9 cellular contexts compared by ENCODE assay signal in genomic region chr5:179668404-179668803, GRCh38. TPM values are rescaled to one million over a fixed set of nuclear protein-coding genes. Genes with fewer than 3 reads are reported as not detected.
DNase-seq lines count a peak whose midpoint lies in the region; ATAC-seq, FAIRE-seq and TF ChIP-seq lines count a peak whose summit lies in the region.
"Had no signal": no experiment of that assay in that cellular context is flagged by ENCODE, and none has a peak within 500 bp of the region (broad histone marks: within the 10 kb centered on the region; RNA-seq: fewer than 3 reads in every experiment).

No MANE protein-coding gene starts in this region.

- no peaks in the 10 kb centered on the region for H3K79me2 ChIP-seq in HepG2 (ENCODE audit: insufficient read depth, low read length)

- no peaks in the 10 kb centered on the region for H3K36me3 Mint-ChIP-seq in HFFc6 (ENCODE audit: low read depth)
- no peaks in the 10 kb centered on the region for H3K36me3 Mint-ChIP-seq in central memory CD8-positive, alpha-beta T cell (ENCODE audit: insufficient read depth)

- TF ChIP-seq CTCF in HFFc6 (IDR thresholded peaks at IDR 0.05) (peak; percentile 89), HepG2 (CRISPR knock-in tag; IDR thresholded peaks at IDR 0.05) (peak; percentile 89), transverse colon (IDR thresholded peaks at IDR 0.05) (peak; percentile 31 to 41 (median 33))

- no peak overlapping the region for H3K4me3 ChIP-seq in HepG2 (replicated peaks in 1 of 3; ENCODE audit: insufficient read depth in 1 of 3, low read depth in 2 of 3, low read length in 3 of 3)
- H3K4me3 ChIP-seq in transverse colon: no peak overlapping the region

- no peak overlapping the region for H3K9ac ChIP-seq in HepG2 (ENCODE audit: insufficient read depth, low read depth, low read length)

- no peak overlapping the region for H3K27ac Mint-ChIP-seq in HFFc6
- no peak overlapping the region for H3K27ac Mint-ChIP-seq in central memory CD8-positive, alpha-beta T cell (ENCODE audit: low read depth)

- H3K9me3 Mint-ChIP-seq in HFFc6: no peaks in the 10 kb centered on the region
- no peaks in the 10 kb centered on the region for H3K9me3 Mint-ChIP-seq in central memory CD8-positive, alpha-beta T cell

- TF ChIP-seq RAD21 in HepG2 (CRISPR knock-in tag; IDR thresholded peaks at IDR 0.05): peak; percentile 77

- no peaks in the 10 kb centered on the region for H3K4me1 Mint-ChIP-seq in HFFc6 (ENCODE audit: low read depth)
- H3K4me1 Mint-ChIP-seq in central memory CD8-positive, alpha-beta T cell: no peaks in the 10 kb centered on the region

- intact Hi-C loops in HepG2 (cut with micrococcal nuclease; ENCODE audit: unreplicated experiment) (no loop called here), transverse colon (cut with DNase I; ENCODE audit: low total_unique reads) (no loop called here)

- 0 out of 5 replicates have a peak, but pooled peaks cover 0 to 5% of the 10 kb centered on the region in 2 experiments for H3K36me3 ChIP-seq in HepG2 (replicated peaks in 1 of 2; ENCODE audit: control insufficient read depth in 1 of 2, insufficient read depth in 2 of 2, low read length in 2 of 2)
- H3K36me3 ChIP-seq in transverse colon: peaks cover 0 to 5% (median 0%) of the 10 kb centered on the region in 4 donors

- POLR2A ChIA-PET in HepG2 (lab: Yijun Ruan, JAX): interaction anchor here (0.8 to 1.1 kb wide), 3 partner anchors 9 to 45 kb away, joined by 5 to 6 read pairs (median 5); partner anchors contain the start of genes CBY3 and HNRNPH1

- H3K27me3 Mint-ChIP-seq in HFFc6 (ENCODE audit: insufficient read depth): no peaks in the 10 kb centered on the region; the same call in 1 of the 2 replicates
- no peaks in the 10 kb centered on the region for H3K27me3 Mint-ChIP-seq in central memory CD8-positive, alpha-beta T cell

- H3K27ac ChIP-seq in HepG2 (ENCODE audit: extremely low read length, insufficient read depth, low read length): no peak overlapping the region
- no peak overlapping the region for H3K27ac ChIP-seq in transverse colon

- WGBS in HepG2 (ENCODE audit: low lambda C conversion rate): 65% methylated on average over 7 of the region's 7 CpGs
- WGBS in transverse colon (ENCODE audit: low coverage in 1 of 2), 2 donors: 59 to 72% methylated on average over 5 to 7 of the region's 7 CpGs

- no peaks in the 10 kb centered on the region for H4K20me1 ChIP-seq in HepG2 (ENCODE audit: insufficient read depth, low read length)

- H3K4me2 ChIP-seq in HepG2 (ENCODE audit: low read depth, low read length): no peak overlapping the region

- BruUV-seq in HepG2 (replicated peaks; lab: Mats Ljungman, UMichigan): no TSS peak

- CTCF ChIA-PET in HepG2 (lab: Yijun Ruan, JAX; ENCODE audit: low intra/inter-chr PET ratio, low total read pairs): interaction anchor here (0.7 to 1.2 kb wide), 4 partner anchors 10 to 128 kb away, joined by 3 to 4 read pairs (median 3); no protein-coding TSS in a partner anchor

- no peaks in the 10 kb centered on the region; a peak in 1 of 5 replicates for H3K27me3 ChIP-seq in HepG2 (ENCODE audit: control insufficient read depth in 1 of 2, insufficient read depth in 2 of 2, low read length in 2 of 2)
- no peaks in the 10 kb centered on the region for H3K27me3 ChIP-seq in transverse colon

- no peak for TF ChIP-seq POLR2A in HepG2 (IDR thresholded peaks at IDR 0.05; ENCODE audit: insufficient read depth in 1 of 2, low read depth in 2 of 2, low read length in 2 of 2)
- no peak for TF ChIP-seq POLR2A in transverse colon (IDR thresholded peaks at IDR 0.05)

- H3K4me1 ChIP-seq in HepG2 (ENCODE audit: insufficient read depth, low read length) (no peaks in the 10 kb centered on the region), transverse colon (no peaks in the 10 kb centered on the region)

- no peak for TF ChIP-seq EP300 in HepG2 (IDR thresholded peaks at IDR 0.05; ENCODE audit: low read depth in 2 of 2, low read length in 2 of 2)
- TF ChIP-seq EP300 in HepG2 (CRISPR knock-in tag; IDR thresholded peaks at IDR 0.05; ENCODE audit: borderline replicate concordance): no peak
- TF ChIP-seq EP300 in transverse colon (IDR thresholded peaks at IDR 0.05; ENCODE audit: low read depth): no peak

- ATAC-seq in SK-N-SH treated with all-trans-retinoic acid at 6 μM for 48 hours: peak; percentile 76
- peak; percentile 36 for ATAC-seq in central memory CD8-positive, alpha-beta T cell (replicated peaks; ENCODE audit: extremely low read depth, poor library complexity, severe bottlenecking)
- peak; percentile 90 for ATAC-seq in HepG2
- no peak for ATAC-seq in HG03342 (IDR thresholded peaks at IDR 0.05; ENCODE audit: unreplicated experiment)

- peak; percentile 61 for FAIRE-seq in HepG2 (lab: Jason Lieb, UNC)

- DNase-seq in Daoy (ENCODE audit: low read depth) (peak; percentile 69), HFFc6 (peak; percentile 44), HepG2 (ENCODE audit: low spot score) (peak; percentile 62), transverse colon (peak; percentile 19), D341Med (ENCODE audit: low spot score) (no peak)
- DNase-seq in central memory CD8-positive, alpha-beta T cell (ENCODE audit: low spot score in 2 of 2): peak; percentile 16 to 30

- H3K4me3 Mint-ChIP-seq in HFFc6: no peak overlapping the region
- no peak overlapping the region for H3K4me3 Mint-ChIP-seq in central memory CD8-positive, alpha-beta T cell

- H3K9me3 ChIP-seq in HepG2 (ENCODE audit: low read length): no peaks in the 10 kb centered on the region
- no peaks in the 10 kb centered on the region for H3K9me3 ChIP-seq in transverse colon

- H2AFZ ChIP-seq in HepG2 (ENCODE audit: low read length): no peak overlapping the region

- in situ Hi-C loops in HepG2 (cut with HindIII; ENCODE audit: extremely low pct_ligation_motif_present, low pct_unique_long_range_greater_than_20kb) (no loop called here), transverse colon (cut with MboI; ENCODE audit: low pct_ligation_motif_present in 1 of 4, low pct_unique_long_range_greater_than_20kb in 1 of 4, low sequenced_read_pairs in 3 of 4) (no loop called here)

RNA-seq across cellular contexts. Expression of gene CBY3, which starts 12.4 kb away (rescaled TPM):
- total RNA-seq in Daoy (2014; rRNA removed; shearing (Covaris generic)): not detected in 2 replicates
- not detected for total RNA-seq in HFFc6 (2021; fragmentation: NEBNext Ultra II Directional; extraction: Animal tissue kit (Norgen Biotek cat#: 25700))
- total RNA-seq in HepG2 (2016; rRNA removed; fragmentation: Illumina TruSeq; extraction: Trizol) (not detected in 2 replicates), transverse colon (not detected)
- not detected in 2 replicates for total RNA-seq in HepG2 (2016; cell fraction: cytosol; rRNA removed; fragmentation: Illumina TruSeq; extraction: Trizol; ENCODE audit: low read depth)
- total RNA-seq in HepG2 (2016; cell fraction: insoluble cytoplasmic fraction; rRNA removed; fragmentation: Illumina TruSeq; extraction: Trizol): not detected in 2 replicates
- not detected in 2 replicates for total RNA-seq in HepG2 (2016; cell fraction: membrane; rRNA removed; fragmentation: Illumina TruSeq; extraction: Trizol)
- total RNA-seq in HepG2 (2016; cell fraction: nucleus; rRNA removed; fragmentation: Illumina TruSeq; extraction: Trizol): not detected in 2 replicates
- polyA plus RNA-seq in HepG2 (2011; rRNA removed): not detected in 2 replicates
- not detected in 2 replicates for polyA plus RNA-seq in HepG2 (2011; cell fraction: cytosol; rRNA removed)
- polyA plus RNA-seq in HepG2 (2011; cell fraction: nucleus; rRNA removed): not detected in 2 replicates
- polyA plus RNA-seq in HepG2 (2012): not detected in 2 replicates
- polyA plus RNA-seq in HepG2 (2016; cell fraction: cytosol; fragmentation: Illumina TruSeq; extraction: Trizol; ENCODE audit: low read depth): not detected in 2 replicates
- polyA plus RNA-seq in HepG2 (2016; cell fraction: insoluble cytoplasmic fraction; fragmentation: Illumina TruSeq; extraction: Trizol; ENCODE audit: low read depth): not detected in 2 replicates
- polyA plus RNA-seq in HepG2 (2016; cell fraction: membrane; fragmentation: Illumina TruSeq; extraction: Trizol; ENCODE audit: low read depth): not detected in 2 replicates
- polyA plus RNA-seq in HepG2 (2016; cell fraction: nucleus; fragmentation: Illumina TruSeq; extraction: Trizol; ENCODE audit: insufficient read depth, low read depth): not detected in 2 replicates
- polyA minus RNA-seq in HepG2 (2011; rRNA and poly(A)+ RNA removed; ENCODE audit: low replicate concordance): not detected in 2 replicates
- polyA minus RNA-seq in HepG2 (2011; cell fraction: cytosol; rRNA and poly(A)+ RNA removed): not detected in 2 replicates
- polyA minus RNA-seq in HepG2 (2011; cell fraction: nucleus; rRNA and poly(A)+ RNA removed): not detected in 2 replicates
- total RNA-seq: T-helper 1 cell treated with Interleukin-12 subunit alpha and Interleukin-12 subunit beta and Interleukin-4 antibody, amounts not matched to agents 30 ng/mL and 1 ng/mL, for 36 hours had no signal

RNA-seq across cellular contexts. Expression of gene CANX, which starts 30.4 kb away (rescaled TPM):
- 570 and 576 TPM in 2 replicates for total RNA-seq in Daoy (2014; rRNA removed; shearing (Covaris generic))
- total RNA-seq in HFFc6 (2021; fragmentation: NEBNext Ultra II Directional; extraction: Animal tissue kit (Norgen Biotek cat#: 25700)): 100 to 1,000 TPM; 698 to 777 (median 770) TPM
- total RNA-seq in HepG2 (2016; rRNA removed; fragmentation: Illumina TruSeq; extraction: Trizol) (438 and 680 TPM in 2 replicates), transverse colon (100 to 1,000 TPM; 124 to 398 (median 270) TPM)
- 100 and 107 TPM in 2 replicates for total RNA-seq in HepG2 (2016; cell fraction: cytosol; rRNA removed; fragmentation: Illumina TruSeq; extraction: Trizol; ENCODE audit: low read depth)
- total RNA-seq in HepG2 (2016; cell fraction: insoluble cytoplasmic fraction; rRNA removed; fragmentation: Illumina TruSeq; extraction: Trizol): 421 and 674 TPM in 2 replicates
- total RNA-seq in HepG2 (2016; cell fraction: membrane; rRNA removed; fragmentation: Illumina TruSeq; extraction: Trizol): 148 and 188 TPM in 2 replicates
- 471 and 534 TPM in 2 replicates for total RNA-seq in HepG2 (2016; cell fraction: nucleus; rRNA removed; fragmentation: Illumina TruSeq; extraction: Trizol)
- polyA plus RNA-seq in HepG2 (2011; rRNA removed): 477 and 480 TPM in 2 replicates
- 184 and 191 TPM in 2 replicates for polyA plus RNA-seq in HepG2 (2011; cell fraction: cytosol; rRNA removed)
- 51.4 and 85.1 TPM in 2 replicates for polyA plus RNA-seq in HepG2 (2011; cell fraction: nucleus; rRNA removed)
- 598 and 627 TPM in 2 replicates for polyA plus RNA-seq in HepG2 (2012)
- polyA plus RNA-seq in HepG2 (2016; cell fraction: cytosol; fragmentation: Illumina TruSeq; extraction: Trizol; ENCODE audit: low read depth): 17.9 and 20.7 TPM in 2 replicates
- polyA plus RNA-seq in HepG2 (2016; cell fraction: insoluble cytoplasmic fraction; fragmentation: Illumina TruSeq; extraction: Trizol; ENCODE audit: low read depth): 280 and 284 TPM in 2 replicates
- 61.6 and 80.1 TPM in 2 replicates for polyA plus RNA-seq in HepG2 (2016; cell fraction: membrane; fragmentation: Illumina TruSeq; extraction: Trizol; ENCODE audit: low read depth)
- polyA plus RNA-seq in HepG2 (2016; cell fraction: nucleus; fragmentation: Illumina TruSeq; extraction: Trizol; ENCODE audit: insufficient read depth, low read depth): 489 and 507 TPM in 2 replicates
- 2,329 and 2,779 TPM in 2 replicates for polyA minus RNA-seq in HepG2 (2011; rRNA and poly(A)+ RNA removed; ENCODE audit: low replicate concordance)
- polyA minus RNA-seq in HepG2 (2011; cell fraction: cytosol; rRNA and poly(A)+ RNA removed): 523 and 799 TPM in 2 replicates
- polyA minus RNA-seq in HepG2 (2011; cell fraction: nucleus; rRNA and poly(A)+ RNA removed): 208 and 359 TPM in 2 replicates

RNA-seq across cellular contexts. Expression of gene HNRNPH1, which starts 44.9 kb away (rescaled TPM):
- total RNA-seq in Daoy (2014; rRNA removed; shearing (Covaris generic)): 746 and 874 TPM in 2 replicates
- total RNA-seq in HFFc6 (2021; fragmentation: NEBNext Ultra II Directional; extraction: Animal tissue kit (Norgen Biotek cat#: 25700)): 100 to 1,000 TPM; 286 to 401 (median 358) TPM
- total RNA-seq in HepG2 (2016; rRNA removed; fragmentation: Illumina TruSeq; extraction: Trizol) (807 and 1,064 TPM in 2 replicates), transverse colon (100 to 1,000 TPM; 358 to 910 (median 594) TPM)
- 62.0 and 74.9 TPM in 2 replicates for total RNA-seq in HepG2 (2016; cell fraction: cytosol; rRNA removed; fragmentation: Illumina TruSeq; extraction: Trizol; ENCODE audit: low read depth)
- total RNA-seq in HepG2 (2016; cell fraction: insoluble cytoplasmic fraction; rRNA removed; fragmentation: Illumina TruSeq; extraction: Trizol): 774 and 1,069 TPM in 2 replicates
- total RNA-seq in HepG2 (2016; cell fraction: membrane; rRNA removed; fragmentation: Illumina TruSeq; extraction: Trizol): 140 and 164 TPM in 2 replicates
- 1,562 and 1,725 TPM in 2 replicates for total RNA-seq in HepG2 (2016; cell fraction: nucleus; rRNA removed; fragmentation: Illumina TruSeq; extraction: Trizol)
- polyA plus RNA-seq in HepG2 (2011; rRNA removed): 329 and 382 TPM in 2 replicates
- polyA plus RNA-seq in HepG2 (2011; cell fraction: cytosol; rRNA removed): 90.5 and 96.7 TPM in 2 replicates
- 1,180 and 1,349 TPM in 2 replicates for polyA plus RNA-seq in HepG2 (2011; cell fraction: nucleus; rRNA removed)
- polyA plus RNA-seq in HepG2 (2012): 483 and 590 TPM in 2 replicates
- polyA plus RNA-seq in HepG2 (2016; cell fraction: cytosol; fragmentation: Illumina TruSeq; extraction: Trizol; ENCODE audit: low read depth): 35.6 TPM in 2 replicates
- polyA plus RNA-seq in HepG2 (2016; cell fraction: insoluble cytoplasmic fraction; fragmentation: Illumina TruSeq; extraction: Trizol; ENCODE audit: low read depth): 527 and 548 TPM in 2 replicates
- 79.3 and 80.3 TPM in 2 replicates for polyA plus RNA-seq in HepG2 (2016; cell fraction: membrane; fragmentation: Illumina TruSeq; extraction: Trizol; ENCODE audit: low read depth)
- polyA plus RNA-seq in HepG2 (2016; cell fraction: nucleus; fragmentation: Illumina TruSeq; extraction: Trizol; ENCODE audit: insufficient read depth, low read depth): 2,398 and 2,412 TPM in 2 replicates
- polyA minus RNA-seq in HepG2 (2011; rRNA and poly(A)+ RNA removed; ENCODE audit: low replicate concordance): 416 and 431 TPM in 2 replicates
- 259 and 342 TPM in 2 replicates for polyA minus RNA-seq in HepG2 (2011; cell fraction: cytosol; rRNA and poly(A)+ RNA removed)
- 3,243 and 3,756 TPM in 2 replicates for polyA minus RNA-seq in HepG2 (2011; cell fraction: nucleus; rRNA and poly(A)+ RNA removed)

Comparison
In these comparisons a context has a peak if more than half of its experiments do, and no peak if none do; other contexts are left out.
1. CTCF ChIP-seq: peak in every context shown above with its lines; median percentile 89 in HFFc6; 89 in HepG2; 33 in transverse colon.